ENCODE assay signal across 14 cellular contexts in the genomic region with DNA sequence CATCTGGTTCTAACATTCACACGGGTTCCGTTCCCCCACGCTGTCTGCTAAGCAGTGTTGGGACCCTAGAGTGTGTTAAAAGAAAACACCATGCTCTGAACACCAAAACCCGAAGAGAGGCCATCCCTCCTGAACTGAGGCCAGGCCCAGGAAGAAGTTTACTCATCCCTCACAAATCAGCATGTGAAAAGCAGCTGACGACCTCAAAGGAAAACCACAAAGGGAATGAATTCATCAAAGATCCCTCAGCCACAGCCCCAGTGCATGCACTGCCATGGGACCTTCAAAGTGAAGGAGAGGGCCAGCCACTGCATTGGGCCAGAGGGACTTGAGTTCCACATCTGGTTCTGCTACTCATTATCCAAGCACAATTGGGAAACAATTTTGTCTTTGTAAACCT. TPM values are rescaled to one million over a fixed set of nuclear protein-coding genes. Genes with fewer than 3 reads are reported as not detected.
A peak's percentile ranks its signal among the peaks of the same experiment; 100 is the strongest.
DNase-seq lines count a peak whose midpoint lies in the region; ATAC-seq and TF ChIP-seq lines count a peak whose summit lies in the region.
"Had no signal": no experiment of that assay in that cellular context is flagged by ENCODE, and none has a peak within 500 bp of the region (broad histone marks: within the 10 kb centered on the region; RNA-seq: fewer than 3 reads in every experiment).

No MANE protein-coding gene starts in this region.

- no peaks in the 10 kb centered on the region for H3K9me3 Mint-ChIP-seq in activated naive CD4-positive, alpha-beta T cell treated with anti-CD3 and anti-CD28 coated beads for 36 hours

- H3K4me3 Mint-ChIP-seq in activated naive CD4-positive, alpha-beta T cell treated with anti-CD3 and anti-CD28 coated beads for 36 hours = no peak overlapping the region

- DNase-seq in activated naive CD4-positive, alpha-beta T cell treated with anti-CD3 and anti-CD28 coated beads for 36 hours = peak; percentile 27
- DNase-seq in activated naive CD4-positive, alpha-beta T cell treated with anti-CD3 and anti-CD28 coated beads, Interleukin-2, amount 50 U/mL, for 16 hours = no peak
- DNase-seq in MV-4-11 (lab: John Stamatoyannopoulos, UW) (peak; percentile 56), epithelial cell of esophagus (ENCODE audit: low read depth) (peak; percentile 46), skeletal muscle cell (ENCODE audit: low read depth) (peak; percentile 39), NCI-H345 (lab: John Stamatoyannopoulos, UW) (no peak), Ammon's horn (ENCODE audit: low spot score) (no peak)
- DNase-seq: activated T-cell treated with anti-CD3 and anti-CD28 coated beads, Interleukin-2, amount 50 U/mL, for 48 hours; C1 segment of cervical spinal cord; effector CD8-positive, alpha-beta T cell; NCI-H2171 treated with DMSO at 0.1 percent for 48 hours; posterior cingulate gyrus had no signal

- H3K4me1 Mint-ChIP-seq in activated naive CD4-positive, alpha-beta T cell treated with anti-CD3 and anti-CD28 coated beads for 36 hours (ENCODE audit: low read depth) = peaks cover 11% of the 10 kb centered on the region

- CTCF ChIA-PET in activated naive CD4-positive, alpha-beta T cell treated with anti-CD3 and anti-CD28 coated beads for 36 hours (lab: Charles Lee) = interaction anchor here (2.5 kb wide), 1 partner anchor 16 kb away, joined by 5 read pairs; no protein-coding TSS in a partner anchor

- H3K36me3 Mint-ChIP-seq in activated naive CD4-positive, alpha-beta T cell treated with anti-CD3 and anti-CD28 coated beads for 36 hours (ENCODE audit: low read depth) = no peaks in the 10 kb centered on the region

- intact Hi-C loops in activated naive CD4-positive, alpha-beta T cell treated with anti-CD3 and anti-CD28 coated beads for 36 hours (cut with micrococcal nuclease) = loop anchor here (10.0 kb wide), 1 partner anchor 1039 kb away; no protein-coding TSS in a partner anchor

- H3K27ac Mint-ChIP-seq in activated naive CD4-positive, alpha-beta T cell treated with anti-CD3 and anti-CD28 coated beads for 36 hours = no peak overlapping the region

- H3K4me3 ChIP-seq in epithelial cell of esophagus (ENCODE audit: low read length) (no peak overlapping the region), skeletal muscle cell (ENCODE audit: low read depth, low read length) (no peak overlapping the region)
- H3K4me3 ChIP-seq: vagina had no signal

- peaks cover 4% of the 10 kb centered on the region for H3K27me3 Mint-ChIP-seq in activated naive CD4-positive, alpha-beta T cell treated with anti-CD3 and anti-CD28 coated beads for 36 hours (ENCODE audit: low read depth)

- ATAC-seq in HG03196 (IDR thresholded peaks at IDR 0.05; ENCODE audit: unreplicated experiment) = no peak

- TF ChIP-seq CTCF in epithelial cell of esophagus (IDR thresholded peaks at IDR 0.05; ENCODE audit: insufficient read depth, low read depth, low read length, missing control alignments) = no peak

RNA-seq across cellular contexts. Expression of gene PSEN2, which starts 7.0 kb away (rescaled TPM):
- under 1 TPM; 0.64 to 0.69 TPM for total RNA-seq in activated naive CD4-positive, alpha-beta T cell treated with anti-CD3 and anti-CD28 coated beads for 36 hours

Comparison
In these comparisons a context has a peak if more than half of its experiments do, and no peak if none do; other contexts are left out.
1. DNase-seq: peak in activated naive CD4-positive, alpha-beta T cell treated with anti-CD3 and anti-CD28 coated beads for 36 hours (single experiment), MV-4-11 (single experiment), epithelial cell of esophagus (single experiment) and skeletal muscle cell (single experiment); none in activated naive CD4-positive, alpha-beta T cell treated with anti-CD3 and anti-CD28 coated beads, Interleukin-2, amount 50 U/mL, for 16 hours (single experiment), NCI-H345 (single experiment) and Ammon's horn (single experiment).